10 cellular contexts compared by ENCODE assay signal in genomic region chr11:117947751-117948150, GRCh38. TPM values are rescaled to one million over a fixed set of nuclear protein-coding genes. Genes with fewer than 3 reads are reported as not detected.
DNase-seq lines count a peak whose midpoint lies in the region; ATAC-seq lines count a peak whose summit lies in the region.
"Not testable (repeated sequence)": the region's sequence is repeated elsewhere in the genome, so short reads cannot be mapped to it uniquely, and the experiment has no call there.
"Had no signal": no experiment of that assay in that cellular context is flagged by ENCODE, and none has a peak within 500 bp of the region (broad histone marks: within the 10 kb centered on the region; RNA-seq: fewer than 3 reads in every experiment).

No MANE protein-coding gene starts in this region.

- intact Hi-C loops in CD4-positive, alpha-beta memory T cell (cut with micrococcal nuclease): loop anchor here (1.0 kb wide), 4 partner anchors 103 to 521 kb away; no protein-coding TSS in a partner anchor

- H3K27me3 Mint-ChIP-seq in CD4-positive, alpha-beta memory T cell; T-cell; activated CD4-positive, alpha-beta T cell treated with anti-CD3 and anti-CD28 coated beads, Interleukin-2, amount 10 ng/mL, durations not matched to agents 7 days and 5 days; activated CD8-positive, alpha-beta memory T cell treated with anti-CD3 and anti-CD28 coated beads, Interleukin-2, amount 10 ng/mL, durations not matched to agents 7 days and 5 days; activated naive CD8-positive, alpha-beta T cell treated with anti-CD3 and anti-CD28 coated beads for 36 hours; naive thymus-derived CD8-positive, alpha-beta T cell: not testable (repeated sequence)

- peak overlapping the region in 5 of 8 donors; percentile 39 to 73 (median 42) for H3K4me3 Mint-ChIP-seq in CD4-positive, alpha-beta memory T cell
- peak overlapping the region in 1 of 3 donors; percentile 77 for H3K4me3 Mint-ChIP-seq in T-cell
- not testable (repeated sequence) for H3K4me3 Mint-ChIP-seq in activated CD4-positive, alpha-beta T cell treated with anti-CD3 and anti-CD28 coated beads, Interleukin-2, amount 10 ng/mL, durations not matched to agents 7 days and 5 days; activated CD8-positive, alpha-beta memory T cell treated with anti-CD3 and anti-CD28 coated beads, Interleukin-2, amount 10 ng/mL, durations not matched to agents 7 days and 5 days; activated naive CD8-positive, alpha-beta T cell treated with anti-CD3 and anti-CD28 coated beads for 36 hours; stimulated activated effector memory CD8-positive, alpha-beta T cell treated with anti-CD3 and anti-CD28 coated beads, Interleukin-12 subunit alpha, Interleukin-12 subunit beta, amount 100 ng/mL, for 72 hours
- H3K4me3 Mint-ChIP-seq in naive thymus-derived CD8-positive, alpha-beta T cell: peak overlapping the region in 6 of 10 donors; percentile 14 to 82 (median 34)

- not testable (repeated sequence) for H3K9me3 ChIP-seq in CD4-positive, alpha-beta memory T cell (ENCODE audit: control insufficient read depth in 1 of 2, low read length in 2 of 2)

- H3K9me3 Mint-ChIP-seq in CD4-positive, alpha-beta memory T cell; T-cell; activated CD4-positive, alpha-beta T cell treated with anti-CD3 and anti-CD28 coated beads, Interleukin-2, amount 10 ng/mL, durations not matched to agents 7 days and 5 days; activated CD8-positive, alpha-beta memory T cell treated with anti-CD3 and anti-CD28 coated beads, Interleukin-2, amount 10 ng/mL, durations not matched to agents 7 days and 5 days (ENCODE audit: low read depth); activated naive CD8-positive, alpha-beta T cell treated with anti-CD3 and anti-CD28 coated beads for 36 hours; naive thymus-derived CD8-positive, alpha-beta T cell; stimulated activated effector memory CD8-positive, alpha-beta T cell treated with anti-CD3 and anti-CD28 coated beads, Interleukin-12 subunit alpha, Interleukin-12 subunit beta, amount 100 ng/mL, for 72 hours: not testable (repeated sequence)

- H3K36me3 Mint-ChIP-seq in CD4-positive, alpha-beta memory T cell; T-cell; activated CD4-positive, alpha-beta T cell treated with anti-CD3 and anti-CD28 coated beads, Interleukin-2, amount 10 ng/mL, durations not matched to agents 7 days and 5 days (ENCODE audit: low read depth); activated CD8-positive, alpha-beta memory T cell treated with anti-CD3 and anti-CD28 coated beads, Interleukin-2, amount 10 ng/mL, durations not matched to agents 7 days and 5 days; activated naive CD8-positive, alpha-beta T cell treated with anti-CD3 and anti-CD28 coated beads for 36 hours; naive thymus-derived CD8-positive, alpha-beta T cell; stimulated activated effector memory CD8-positive, alpha-beta T cell treated with anti-CD3 and anti-CD28 coated beads, Interleukin-12 subunit alpha, Interleukin-12 subunit beta, amount 100 ng/mL, for 72 hours: not testable (repeated sequence)

- POLR2A ChIA-PET in CD4-positive, alpha-beta memory T cell (lab: Charles Lee; ENCODE audit: partially characterized antibody): interaction anchor here (1.4 to 18.6 kb wide), 8 partner anchors 43 to 139 kb away, joined by 6 to 1750 read pairs (median 16); partner anchors contain the start of genes FXYD2 and IL10RA
- POLR2A ChIA-PET in T-cell (lab: Charles Lee): interaction anchor here (0.5 to 0.7 kb wide), 5 partner anchors 12 to 1444 kb away, joined by 3 to 10 read pairs (median 3); no protein-coding TSS in a partner anchor
- POLR2A ChIA-PET in activated CD4-positive, alpha-beta T cell treated with anti-CD3 and anti-CD28 coated beads, Interleukin-2, amount 10 ng/mL, durations not matched to agents 7 days and 5 days (lab: Charles Lee): not testable (repeated sequence)
- POLR2A ChIA-PET in naive thymus-derived CD8-positive, alpha-beta T cell (lab: Charles Lee): interaction anchor here (0.7 to 11.2 kb wide), 8 partner anchors 30 to 355 kb away, joined by 3 to 309 read pairs (median 15); partner anchors contain the start of gene IL10RA

- not testable (repeated sequence) for H3K36me3 ChIP-seq in CD4-positive, alpha-beta memory T cell (ENCODE audit: insufficient read depth, low read length)

- CTCF ChIA-PET in CD4-positive, alpha-beta memory T cell (lab: Charles Lee; ENCODE audit: partially characterized antibody): interaction anchor here (0.6 to 14.0 kb wide), 36 partner anchors 8 to 525 kb away, joined by 3 to 402 read pairs (median 10); partner anchors contain the start of genes FXYD2, IL10RA and TMPRSS13
- CTCF ChIA-PET in T-cell (lab: Charles Lee): interaction anchor here (0.5 to 8.2 kb wide), 19 partner anchors 8 to 522 kb away, joined by 3 to 138 read pairs (median 5); no protein-coding TSS in a partner anchor
- CTCF ChIA-PET in activated CD4-positive, alpha-beta T cell treated with anti-CD3 and anti-CD28 coated beads, Interleukin-2, amount 10 ng/mL, durations not matched to agents 7 days and 5 days (lab: Charles Lee): interaction anchor here (0.6 to 6.0 kb wide), 32 partner anchors 11 to 1210 kb away, joined by 3 to 57 read pairs (median 10); partner anchors contain the start of genes FXYD2, IL10RA and TMPRSS13
- CTCF ChIA-PET in activated CD8-positive, alpha-beta memory T cell treated with anti-CD3 and anti-CD28 coated beads, Interleukin-2, amount 10 ng/mL, durations not matched to agents 7 days and 5 days (lab: Charles Lee): interaction anchor here (0.7 to 15.1 kb wide), 22 partner anchors 8 to 144 kb away, joined by 3 to 459 read pairs (median 16); partner anchors contain the start of genes FXYD2, IL10RA and TMPRSS13

- not testable (repeated sequence) for H3K4me3 ChIP-seq in CD4-positive, alpha-beta memory T cell (ENCODE audit: low read length in 2 of 2)

- ATAC-seq in T-cell (replicated peaks in 1 of 4); activated CD8-positive, alpha-beta memory T cell treated with anti-CD3 and anti-CD28 coated beads, Interleukin-2, amount 10 ng/mL, durations not matched to agents 7 days and 5 days; naive thymus-derived CD8-positive, alpha-beta T cell; stimulated activated effector memory CD8-positive, alpha-beta T cell treated with anti-CD3 and anti-CD28 coated beads, Interleukin-12 subunit alpha, Interleukin-12 subunit beta, amount 100 ng/mL, for 72 hours: not testable (repeated sequence)

- not testable (repeated sequence) for H3K27me3 ChIP-seq in CD4-positive, alpha-beta memory T cell (ENCODE audit: insufficient read depth, low read length)

- not testable (repeated sequence) for H3K27ac ChIP-seq in CD4-positive, alpha-beta memory T cell (ENCODE audit: low read depth, low read length)

- H3K4me1 ChIP-seq in CD4-positive, alpha-beta memory T cell (ENCODE audit: insufficient read depth, low read length): peaks cover 81% of the 10 kb centered on the region

- peak overlapping the region; percentile 59 to 97 (median 82) for H3K27ac Mint-ChIP-seq in CD4-positive, alpha-beta memory T cell
- peak overlapping the region; percentile 58 to 85 for H3K27ac Mint-ChIP-seq in T-cell
- H3K27ac Mint-ChIP-seq in activated CD4-positive, alpha-beta T cell treated with anti-CD3 and anti-CD28 coated beads, Interleukin-2, amount 10 ng/mL, durations not matched to agents 7 days and 5 days: peak overlapping the region; percentile 76
- peak overlapping the region; percentile 68 for H3K27ac Mint-ChIP-seq in activated CD8-positive, alpha-beta memory T cell treated with anti-CD3 and anti-CD28 coated beads, Interleukin-2, amount 10 ng/mL, durations not matched to agents 7 days and 5 days
- peak overlapping the region; percentile 52 for H3K27ac Mint-ChIP-seq in activated naive CD8-positive, alpha-beta T cell treated with anti-CD3 and anti-CD28 coated beads for 36 hours
- peak overlapping the region in 7 of 10 donors; percentile 36 to 76 (median 67) for H3K27ac Mint-ChIP-seq in naive thymus-derived CD8-positive, alpha-beta T cell
- peak overlapping the region; percentile 26 for H3K27ac Mint-ChIP-seq in stimulated activated effector memory CD8-positive, alpha-beta T cell treated with anti-CD3 and anti-CD28 coated beads, Interleukin-12 subunit alpha, Interleukin-12 subunit beta, amount 100 ng/mL, for 72 hours

- peaks cover 59 to 91% (median 77%) of the 10 kb centered on the region in 4 donors for H3K4me1 Mint-ChIP-seq in CD4-positive, alpha-beta memory T cell
- peaks cover 70 to 86% (median 71%) of the 10 kb centered on the region in 3 donors for H3K4me1 Mint-ChIP-seq in T-cell
- H3K4me1 Mint-ChIP-seq in activated CD4-positive, alpha-beta T cell treated with anti-CD3 and anti-CD28 coated beads, Interleukin-2, amount 10 ng/mL, durations not matched to agents 7 days and 5 days: peaks cover 83% of the 10 kb centered on the region
- peaks cover 87% of the 10 kb centered on the region for H3K4me1 Mint-ChIP-seq in activated CD8-positive, alpha-beta memory T cell treated with anti-CD3 and anti-CD28 coated beads, Interleukin-2, amount 10 ng/mL, durations not matched to agents 7 days and 5 days
- H3K4me1 Mint-ChIP-seq in activated naive CD8-positive, alpha-beta T cell treated with anti-CD3 and anti-CD28 coated beads for 36 hours: peaks cover 82% of the 10 kb centered on the region
- H3K4me1 Mint-ChIP-seq in naive thymus-derived CD8-positive, alpha-beta T cell: peaks cover 32 to 79% (median 72%) of the 10 kb centered on the region in 4 donors
- peaks cover 81% of the 10 kb centered on the region for H3K4me1 Mint-ChIP-seq in stimulated activated effector memory CD8-positive, alpha-beta T cell treated with anti-CD3 and anti-CD28 coated beads, Interleukin-12 subunit alpha, Interleukin-12 subunit beta, amount 100 ng/mL, for 72 hours

- not testable (repeated sequence) for DNase-seq in CD4-positive, alpha-beta memory T cell; T-cell; activated CD4-positive, alpha-beta T cell treated with anti-CD3 and anti-CD28 coated beads, Interleukin-2, amount 10 ng/mL, durations not matched to agents 7 days and 5 days; activated CD8-positive, alpha-beta memory T cell treated with anti-CD3 and anti-CD28 coated beads, Interleukin-2, amount 10 ng/mL, durations not matched to agents 7 days and 5 days; activated naive CD8-positive, alpha-beta T cell treated with anti-CD3 and anti-CD28 coated beads for 36 hours; naive thymus-derived CD8-positive, alpha-beta T cell
- peak; percentile 16 for DNase-seq in ecto neural progenitor cell (ENCODE audit: low spot score)
- peak in 1 of 2 donors; percentile 33 for DNase-seq in stimulated activated effector memory CD8-positive, alpha-beta T cell treated with anti-CD3 and anti-CD28 coated beads, Interleukin-12 subunit alpha, Interleukin-12 subunit beta, amount 100 ng/mL, for 72 hours (ENCODE audit: low spot score in 2 of 2)

RNA-seq across cellular contexts. Expression of gene TMPRSS13, which starts 18.5 kb away (rescaled TPM):
- 1 to 10 TPM; 3.7 to 4.0 TPM for total RNA-seq in CD4-positive, alpha-beta memory T cell
- polyA plus RNA-seq in CD4-positive, alpha-beta memory T cell: under 1 TPM; 0.45 to 0.94 TPM
- total RNA-seq in T-cell: 1 to 10 TPM; 2.1 to 4.7 (median 3.7) TPM
- total RNA-seq in activated CD4-positive, alpha-beta T cell treated with anti-CD3 and anti-CD28 coated beads, Interleukin-2, amount 10 ng/mL, durations not matched to agents 7 days and 5 days: 1 to 10 TPM; 1.4 to 1.5 TPM
- 1 to 10 TPM; 1.7 to 2.0 TPM for total RNA-seq in activated CD8-positive, alpha-beta memory T cell treated with anti-CD3 and anti-CD28 coated beads, Interleukin-2, amount 10 ng/mL, durations not matched to agents 7 days and 5 days
- 1 to 10 TPM; 1.9 to 3.4 TPM for total RNA-seq in activated naive CD8-positive, alpha-beta T cell treated with anti-CD3 and anti-CD28 coated beads for 36 hours
- 1 to 10 TPM; 4.8 to 9.2 TPM for total RNA-seq in naive thymus-derived CD8-positive, alpha-beta T cell
- 1 to 10 TPM in 2 of 3 donors, under 1 TPM in 1; 0.05 to 1.5 (median 1.0) TPM for polyA plus RNA-seq in naive thymus-derived CD8-positive, alpha-beta T cell
- total RNA-seq: A172 had no signal

RNA-seq across cellular contexts. Expression of gene IL10RA, which starts 38.4 kb away (rescaled TPM):
- total RNA-seq in CD4-positive, alpha-beta memory T cell: 100 to 1,000 TPM; 398 to 406 TPM
- 100 to 1,000 TPM; 362 to 468 TPM for polyA plus RNA-seq in CD4-positive, alpha-beta memory T cell
- 100 to 1,000 TPM; 195 to 450 (median 375) TPM for total RNA-seq in T-cell
- 100 to 1,000 TPM; 161 to 187 TPM for total RNA-seq in activated CD4-positive, alpha-beta T cell treated with anti-CD3 and anti-CD28 coated beads, Interleukin-2, amount 10 ng/mL, durations not matched to agents 7 days and 5 days
- 100 to 1,000 TPM; 247 to 260 TPM for total RNA-seq in activated CD8-positive, alpha-beta memory T cell treated with anti-CD3 and anti-CD28 coated beads, Interleukin-2, amount 10 ng/mL, durations not matched to agents 7 days and 5 days
- total RNA-seq in activated naive CD8-positive, alpha-beta T cell treated with anti-CD3 and anti-CD28 coated beads for 36 hours: 10 to 100 TPM; 39.6 to 41.2 TPM
- 100 to 1,000 TPM; 205 to 217 TPM for total RNA-seq in naive thymus-derived CD8-positive, alpha-beta T cell
- 100 to 1,000 TPM in 2 of 3 donors, 10 to 100 TPM in 1; 99.2 to 185 (median 147) TPM for polyA plus RNA-seq in naive thymus-derived CD8-positive, alpha-beta T cell
- total RNA-seq: A172, HT-29 had no signal

Comparison
In these comparisons a context has a peak if more than half of its experiments do, and no peak if none do; other contexts are left out.
1. H3K27ac Mint-ChIP-seq: peak in every context shown above with its lines; median percentile 82 in CD4-positive, alpha-beta memory T cell; 76 in activated CD4-positive, alpha-beta T cell treated with anti-CD3 and anti-CD28 coated beads, Interleukin-2, amount 10 ng/mL, durations not matched to agents 7 days and 5 days; 72 in T-cell; 68 in activated CD8-positive, alpha-beta memory T cell treated with anti-CD3 and anti-CD28 coated beads, Interleukin-2, amount 10 ng/mL, durations not matched to agents 7 days and 5 days; 67 in naive thymus-derived CD8-positive, alpha-beta T cell; 52 in activated naive CD8-positive, alpha-beta T cell treated with anti-CD3 and anti-CD28 coated beads for 36 hours; 26 in stimulated activated effector memory CD8-positive, alpha-beta T cell treated with anti-CD3 and anti-CD28 coated beads, Interleukin-12 subunit alpha, Interleukin-12 subunit beta, amount 100 ng/mL, for 72 hours.